16 cellular contexts compared by ENCODE assay signal in the genomic region with DNA sequence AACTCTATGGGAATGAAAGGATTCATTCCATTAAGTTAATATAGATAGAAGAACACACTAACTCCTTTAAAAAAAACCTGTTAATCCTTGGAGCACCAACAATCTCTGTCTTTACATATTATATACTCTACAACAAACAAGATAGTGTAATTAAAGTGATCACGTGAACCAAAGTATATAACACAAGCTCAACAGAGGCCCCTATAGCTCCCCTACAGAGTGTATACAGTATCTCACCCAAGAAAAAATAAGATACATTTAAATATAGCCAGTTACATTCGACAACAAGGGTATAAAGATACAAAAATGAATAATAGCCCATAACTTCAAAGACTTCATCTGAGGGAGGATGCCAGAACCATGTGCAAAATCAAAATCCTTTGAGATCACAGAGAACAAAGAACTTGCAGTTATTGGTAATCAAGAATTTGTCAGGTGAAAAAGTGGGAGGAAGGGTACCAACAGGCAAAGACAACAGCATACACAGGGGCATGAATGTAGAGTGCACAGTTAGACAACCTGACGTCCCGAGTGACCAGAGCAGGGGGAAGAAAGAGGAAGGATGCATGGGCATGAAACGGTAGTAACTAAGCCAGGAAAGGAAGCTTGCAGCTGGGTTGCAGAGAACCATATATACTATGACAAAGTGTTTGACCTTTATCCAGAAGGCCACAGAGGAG. TPM values are rescaled to one million over a fixed set of nuclear protein-coding genes. Genes with fewer than 3 reads are reported as not detected.
DNase-seq lines count a peak whose midpoint lies in the region; ATAC-seq, FAIRE-seq and TF ChIP-seq lines count a peak whose summit lies in the region.
"Had no signal": no experiment of that assay in that cellular context is flagged by ENCODE, and none has a peak within 500 bp of the region (broad histone marks: within the 10 kb centered on the region; RNA-seq: fewer than 3 reads in every experiment).

No MANE protein-coding gene starts in this region.

- no peak for TF ChIP-seq CTCF in CD14-positive monocyte (IDR thresholded peaks at IDR 0.05)
- TF ChIP-seq CTCF in GM12873 (IDR thresholded peaks at IDR 0.05; ENCODE audit: insufficient read depth, low read depth, low read length, missing control alignments), result peak; percentile 30
- peak; percentile 41; the same call in 1 of the 2 replicates for TF ChIP-seq CTCF in PC-3 (conservative IDR thresholded peaks at IDR 0.05; ENCODE audit: low read depth, low read length)
- TF ChIP-seq CTCF in endothelial cell of umbilical vein (IDR thresholded peaks at IDR 0.05; ENCODE audit: extremely low read depth in 1 of 2, insufficient read depth in 1 of 2, low read depth in 1 of 2, low read length in 2 of 2), result no peak

- H3K27me3 Mint-ChIP-seq in CD14-positive monocyte (ENCODE audit: low read depth in 3 of 3), result peaks cover 0 to 2% (median 0%) of the 10 kb centered on the region in 3 donors

- peak overlapping the region in 5 of 7 donors; percentile 15 to 58 (median 38) for H3K27ac Mint-ChIP-seq in CD14-positive monocyte

- DNase-seq in CD14-positive monocyte (ENCODE audit: low spot score) (no peak), PC-3 (no peak), endothelial cell of umbilical vein (ENCODE audit: low read depth, low spot score) (no peak), HPDE6-E6E7 (ENCODE audit: extremely low spot score) (no peak), EL (no peak)
- no peak for DNase-seq in stimulated activated CD4-positive, alpha-beta T cell treated with anti-CD3 and anti-CD28 coated beads, Interleukin-4, amount 100 ng/mL, for 1 hour
- DNase-seq: H9, mammary epithelial cell, NCI-H1436 treated with DMSO at 0.1 percent for 48 hours, NCI-H526, posterior cingulate gyrus, SHP77 treated with DMSO at 0.1 percent for 48 hours had no signal

- H3K9me2 ChIP-seq in PC-3 (replicated peaks; ENCODE audit: low read length), result no peaks in the 10 kb centered on the region

- H3K27ac ChIP-seq in PC-3 (ENCODE audit: low read length) (no peak overlapping the region), endothelial cell of umbilical vein (ENCODE audit: insufficient read depth, low read depth, low read length) (no peak overlapping the region)
- H3K27ac ChIP-seq: cardiac muscle cell had no signal

- peak overlapping the region in 1 of 2 donors; percentile 82 for H3K4me3 Mint-ChIP-seq in CD14-positive monocyte
- H3K4me3 Mint-ChIP-seq: H9 had no signal

- H4K20me1 ChIP-seq in PC-3 (ENCODE audit: low read length) (no peaks in the 10 kb centered on the region; the same call in 1 of the 2 replicates), endothelial cell of umbilical vein (replicated peaks; ENCODE audit: control insufficient read depth, extremely low read depth, insufficient read depth, low read length) (no peaks in the 10 kb centered on the region)

- POLR2A ChIA-PET in PC-3 (lab: Charles Lee; ENCODE audit: unreplicated experiment), result no interaction called here
- POLR2A ChIA-PET in endothelial cell of umbilical vein (lab: Charles Lee), result interaction anchor here (0.6 kb wide), 1 partner anchor 39 kb away, joined by 3 read pairs; no protein-coding TSS in a partner anchor

- BruUV-seq in PC-3 (replicated peaks; lab: Mats Ljungman, UMichigan), result no TSS peak
- BruUV-seq in endothelial cell of umbilical vein (replicated peaks; lab: Mats Ljungman, UMichigan), result no TSS peak

- CTCF ChIA-PET in PC-3 (lab: Charles Lee) (interaction anchor here (1.4 kb wide), 1 partner anchor 213 kb away, joined by 8 read pairs; no protein-coding TSS in a partner anchor), endothelial cell of umbilical vein (lab: Charles Lee) (interaction anchor here (1.3 to 1.5 kb wide), 4 partner anchors 25 to 211 kb away, joined by 3 to 4 read pairs (median 4); no protein-coding TSS in a partner anchor)

- H3K4me3 ChIP-seq in PC-3 (ENCODE audit: low read length), result no peak overlapping the region
- H3K4me3 ChIP-seq in endothelial cell of umbilical vein (replicated peaks in 1 of 3; ENCODE audit: insufficient read depth in 1 of 3, low read depth in 1 of 3, low read length in 3 of 3), result no peak overlapping the region
- H3K4me3 ChIP-seq: cardiac muscle cell had no signal

- dilution Hi-C loops in endothelial cell of umbilical vein (cut with MboI; ENCODE audit: extremely low pct_ligation_motif_present, low sequenced_read_pairs), result no loop called here

- H3K9me1 ChIP-seq in endothelial cell of umbilical vein (replicated peaks; ENCODE audit: control insufficient read depth, extremely low read depth, insufficient read depth, low read length), result no peaks in the 10 kb centered on the region

- no peak for FAIRE-seq in endothelial cell of umbilical vein (lab: Jason Lieb, UNC)

- H3K9me3 ChIP-seq in PC-3 (ENCODE audit: low read length) (no peaks in the 10 kb centered on the region), endothelial cell of umbilical vein (replicated peaks; ENCODE audit: control insufficient read depth, insufficient read depth, low read length) (no peaks in the 10 kb centered on the region)

- H3K36me3 Mint-ChIP-seq in CD14-positive monocyte, result peaks cover 49 to 50% of the 10 kb centered on the region in 2 donors

- ATAC-seq in PC-3 (no peak), HG03457 (IDR thresholded peaks at IDR 0.05; ENCODE audit: unreplicated experiment) (no peak)
- ATAC-seq: esophagus mucosa had no signal

- H3K27me3 ChIP-seq in PC-3 (ENCODE audit: low read length), result no peaks in the 10 kb centered on the region
- no peaks in the 10 kb centered on the region for H3K27me3 ChIP-seq in endothelial cell of umbilical vein (ENCODE audit: control insufficient read depth in 2 of 2, insufficient read depth in 2 of 2, low read length in 2 of 2)
- H3K27me3 ChIP-seq: cardiac muscle cell had no signal

- TF ChIP-seq POLR2A in endothelial cell of umbilical vein (IDR thresholded peaks at IDR 0.05; ENCODE audit: low read depth, low read length), result no peak

- peaks cover 52% of the 10 kb centered on the region for H3K79me2 ChIP-seq in PC-3 (ENCODE audit: low read length)
- peaks cover 85% of the 10 kb centered on the region for H3K79me2 ChIP-seq in endothelial cell of umbilical vein (ENCODE audit: control insufficient read depth, insufficient read depth, low read length)

- H3K4me1 Mint-ChIP-seq in CD14-positive monocyte, result peaks cover 34% of the 10 kb centered on the region

- H3K9ac ChIP-seq in PC-3 (ENCODE audit: low read length), result no peak overlapping the region
- no peak overlapping the region for H3K9ac ChIP-seq in endothelial cell of umbilical vein (replicated peaks; ENCODE audit: extremely low read depth, insufficient read depth, low read length)

- no peaks in the 10 kb centered on the region for H3F3A ChIP-seq in PC-3 (ENCODE audit: low read length, unreplicated experiment)

- H3K4me2 ChIP-seq in PC-3 (ENCODE audit: low read length) (no peak overlapping the region), endothelial cell of umbilical vein (ENCODE audit: insufficient read depth, low read length) (peak overlapping the region; percentile 32)

- H2AFZ ChIP-seq in PC-3 (ENCODE audit: low read length), result no peak overlapping the region
- no peak overlapping the region for H2AFZ ChIP-seq in endothelial cell of umbilical vein (ENCODE audit: low read depth, low read length)

- peaks cover 17% of the 10 kb centered on the region for H3K4me1 ChIP-seq in PC-3 (ENCODE audit: insufficient read depth, low read length)
- peaks cover 31% of the 10 kb centered on the region for H3K4me1 ChIP-seq in endothelial cell of umbilical vein (ENCODE audit: control insufficient read depth, extremely low read depth, insufficient read depth, low read length)

- intact Hi-C loops in CD14-positive monocyte (cut with micrococcal nuclease) (no loop called here), PC-3 (cut with micrococcal nuclease) (no loop called here), endothelial cell of umbilical vein (cut with micrococcal nuclease) (no loop called here)

- H3K36me3 ChIP-seq in PC-3 (ENCODE audit: low read depth, low read length) (peaks cover 7% of the 10 kb centered on the region; the same call in 1 of the 2 replicates), endothelial cell of umbilical vein (ENCODE audit: control insufficient read depth in 2 of 2, extremely low read depth in 1 of 2, insufficient read depth in 2 of 2, low read length in 2 of 2) (peaks cover 0 to 2% of the 10 kb centered on the region in 2 experiments)
- H3K36me3 ChIP-seq: cardiac muscle cell had no signal

- H3K9me3 Mint-ChIP-seq in CD14-positive monocyte, result no peaks in the 10 kb centered on the region
- H3K9me3 Mint-ChIP-seq: H9 had no signal

TF ChIP-seq in endothelial cell of umbilical vein, 7 proteins besides CTCF, POLR2A, EP300 and RAD21:
- no peak for TF ChIP-seq EZH2 (IDR thresholded peaks at IDR 0.05; ENCODE audit: borderline replicate concordance, low read depth, low read length, severe bottlenecking)
- no peak for TF ChIP-seq JUN (IDR thresholded peaks at IDR 0.05; ENCODE audit: borderline replicate concordance, insufficient read depth, insufficient read length, low read depth)
- TF ChIP-seq, protein P1, sequence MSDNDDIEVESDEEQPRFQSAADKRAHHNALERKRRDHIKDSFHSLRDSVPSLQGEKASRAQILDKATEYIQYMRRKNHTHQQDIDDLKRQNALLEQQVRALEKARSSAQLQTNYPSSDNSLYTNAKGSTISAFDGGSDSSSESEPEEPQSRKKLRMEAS (IDR thresholded peaks at IDR 0.05; ENCODE audit: insufficient read depth, insufficient read length), result no peak
- TF ChIP-seq FOS (IDR thresholded peaks at IDR 0.05; ENCODE audit: borderline replicate concordance, insufficient read depth, low read length), result no peak
TF ChIP-seq in endothelial cell of umbilical vein: peak in this region for 0.

RNA-seq across cellular contexts. Expression of a gene that starts 4.7 kb away (rescaled TPM):
- polyA plus RNA-seq in CD14-positive monocyte (10 to 100 TPM; 14.5 to 16.6 TPM), endothelial cell of umbilical vein (17.7 and 20.8 TPM in 2 replicates)
- total RNA-seq in PC-3 (2014; rRNA removed) (7.1 and 8.8 TPM in 2 replicates), endothelial cell of umbilical vein (56.2 and 56.9 TPM in 2 replicates)
- 25.6 and 25.8 TPM in 2 replicates for polyA plus RNA-seq in endothelial cell of umbilical vein (2011; cell fraction: cytosol; rRNA removed)
- polyA plus RNA-seq in endothelial cell of umbilical vein (2011; cell fraction: nucleus; rRNA removed), result 78.8 and 99.8 TPM in 2 replicates
- polyA plus RNA-seq in endothelial cell of umbilical vein (2012), result 34.5 and 43.4 TPM in 2 replicates
- 30.4 and 31.4 TPM in 2 replicates for polyA minus RNA-seq in endothelial cell of umbilical vein
- 7.9 TPM for polyA minus RNA-seq in endothelial cell of umbilical vein (2011; cell fraction: cytosol; rRNA and poly(A)+ RNA removed)
- 43.6 and 52.0 TPM in 2 replicates for polyA minus RNA-seq in endothelial cell of umbilical vein (2011; cell fraction: nucleus; rRNA and poly(A)+ RNA removed)

Comparison
In these comparisons a context has a peak if more than half of its experiments do, and no peak if none do; other contexts are left out.
1. CTCF ChIP-seq: peak in GM12873 (single experiment) and PC-3 (single experiment); none in CD14-positive monocyte (single experiment) and endothelial cell of umbilical vein (0 of 2).